ENCODE assay signal across 12 cellular contexts in the genomic region with DNA sequence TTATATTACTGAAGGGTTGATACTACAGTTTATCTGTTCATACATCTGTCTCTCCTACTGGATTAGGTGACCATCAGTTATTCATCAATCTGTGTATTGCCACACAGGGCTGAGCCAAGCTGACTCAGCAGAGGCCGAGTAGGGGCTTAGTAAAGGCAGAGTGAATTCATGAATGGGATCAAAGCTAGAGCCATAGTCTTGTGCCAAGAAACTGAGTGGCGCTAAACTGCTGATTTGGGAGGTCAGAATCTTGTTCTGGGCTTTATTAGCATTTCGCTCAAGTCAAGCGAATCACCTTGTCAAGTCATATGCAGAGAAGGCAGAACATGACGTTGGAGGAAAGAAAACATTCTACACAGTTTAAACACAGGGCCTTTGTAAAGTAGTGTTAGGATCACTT. TPM values are rescaled to one million over a fixed set of nuclear protein-coding genes. Genes with fewer than 3 reads are reported as not detected.
A peak's percentile ranks its signal among the peaks of the same experiment; 100 is the strongest.
DNase-seq lines count a peak whose midpoint lies in the region; ATAC-seq and TF ChIP-seq lines count a peak whose summit lies in the region.
"Had no signal": no experiment of that assay in that cellular context is flagged by ENCODE, and none has a peak within 500 bp of the region (broad histone marks: within the 10 kb centered on the region; RNA-seq: fewer than 3 reads in every experiment).

No MANE protein-coding gene starts in this region.

- ATAC-seq in left ventricle myocardium superior = peak; percentile 39
- ATAC-seq in CD8-positive, alpha-beta T cell = no peak
- ATAC-seq: activated CD8-positive, alpha-beta T cell treated with anti-CD3 and anti-CD28 coated beads, Interleukin-2, amount 10 ng/mL, durations not matched to agents 7 days and 5 days had no signal

- H3K4me1 Mint-ChIP-seq in CD8-positive, alpha-beta T cell (ENCODE audit: low read depth) = no peaks in the 10 kb centered on the region

- H3K9ac ChIP-seq in MM.1S (ENCODE audit: low read length) = no peak overlapping the region

- TF ChIP-seq POLR2A in stomach (IDR thresholded peaks at IDR 0.05) = no peak

- no peak overlapping the region for H3K27ac Mint-ChIP-seq in CD8-positive, alpha-beta T cell
- H3K27ac Mint-ChIP-seq: activated CD8-positive, alpha-beta T cell treated with anti-CD3 and anti-CD28 coated beads, Interleukin-2, amount 10 ng/mL, durations not matched to agents 7 days and 5 days had no signal

- H3K79me2 ChIP-seq in MM.1S (ENCODE audit: low read length) = peaks cover 30% of the 10 kb centered on the region

- H3K9me3 ChIP-seq in left ventricle myocardium inferior (replicated peaks) (no peaks in the 10 kb centered on the region), MM.1S (replicated peaks; ENCODE audit: insufficient read depth, low read length) (no peaks in the 10 kb centered on the region), stomach (no peaks in the 10 kb centered on the region)
- H3K9me3 ChIP-seq in CD8-positive, alpha-beta T cell (ENCODE audit: low read length) = no peaks in the 10 kb centered on the region
- H3K9me3 ChIP-seq: tibial artery had no signal

- H3F3A ChIP-seq in MM.1S (ENCODE audit: insufficient read depth, low read length) = no peaks in the 10 kb centered on the region

- POLR2A ChIA-PET in CD8-positive, alpha-beta T cell (lab: Charles Lee) = no interaction called here

- no peak for TF ChIP-seq EP300 in stomach (IDR thresholded peaks at IDR 0.05)

- H3K36me3 Mint-ChIP-seq in CD8-positive, alpha-beta T cell = no peaks in the 10 kb centered on the region

- no peak for TF ChIP-seq CTCF in left ventricle myocardium inferior (IDR thresholded peaks at IDR 0.05; ENCODE audit: borderline replicate concordance)
- no peak for TF ChIP-seq CTCF in CD8-positive, alpha-beta T cell (IDR thresholded peaks at IDR 0.05)
- TF ChIP-seq CTCF in MM.1S (IDR thresholded peaks at IDR 0.05; ENCODE audit: low read length) = no peak
- no peak for TF ChIP-seq CTCF in stomach (IDR thresholded peaks at IDR 0.05)

- H3K9me3 Mint-ChIP-seq in CD8-positive, alpha-beta T cell = no peaks in the 10 kb centered on the region

- H3K27ac ChIP-seq in left ventricle myocardium inferior (replicated peaks) = no peak overlapping the region
- H3K27ac ChIP-seq in epithelial cell of prostate = peak overlapping the region; percentile 0
- H3K27ac ChIP-seq in CD8-positive, alpha-beta T cell (ENCODE audit: low read depth, low read length) = no peak overlapping the region
- no peak overlapping the region for H3K27ac ChIP-seq in MM.1S (ENCODE audit: low read length)
- no peak overlapping the region for H3K27ac ChIP-seq in stomach
- H3K27ac ChIP-seq: tibial artery had no signal

- DNase-seq in left ventricle myocardium superior (no peak), left ventricle myocardium inferior (no peak), epithelial cell of prostate (ENCODE audit: low read depth, low spot score) (no peak), left kidney (ENCODE audit: low read depth, low spot score) (peak; percentile 35), NCI-H1105 (lab: John Stamatoyannopoulos, UW) (no peak), MM.1S (no peak), stomach (no peak)
- no peak for DNase-seq in CD8-positive, alpha-beta T cell
- DNase-seq: activated CD8-positive, alpha-beta T cell treated with anti-CD3 and anti-CD28 coated beads, Interleukin-2, amount 10 ng/mL, durations not matched to agents 7 days and 5 days; NCI-H2171 treated with DMSO at 0.1 percent for 48 hours; PC-9; tibial artery had no signal

- H3K4me2 ChIP-seq in MM.1S (ENCODE audit: low read depth, low read length) = no peak overlapping the region
- H3K4me2 ChIP-seq: PC-9 had no signal

- H4K20me1 ChIP-seq in MM.1S (ENCODE audit: insufficient read depth, low read length) = no peaks in the 10 kb centered on the region

- H3K4me3 Mint-ChIP-seq in CD8-positive, alpha-beta T cell = no peak overlapping the region
- H3K4me3 Mint-ChIP-seq: activated CD8-positive, alpha-beta T cell treated with anti-CD3 and anti-CD28 coated beads, Interleukin-2, amount 10 ng/mL, durations not matched to agents 7 days and 5 days had no signal

- 37 to 53% (median 45%) methylated on average over 5 of the region's 5 CpGs for WGBS in stomach, 5 donors

- H3K27me3 ChIP-seq in left ventricle myocardium inferior (ENCODE audit: low read depth) = no peaks in the 10 kb centered on the region
- H3K27me3 ChIP-seq in CD8-positive, alpha-beta T cell (ENCODE audit: insufficient read depth, low read length) = no peaks in the 10 kb centered on the region
- H3K27me3 ChIP-seq in MM.1S (replicated peaks; ENCODE audit: insufficient read depth, low read length) = no peaks in the 10 kb centered on the region
- no peaks in the 10 kb centered on the region for H3K27me3 ChIP-seq in stomach
- H3K27me3 ChIP-seq: tibial artery had no signal

- H3K9me2 ChIP-seq in MM.1S (replicated peaks; ENCODE audit: insufficient read depth, low read length) = no peaks in the 10 kb centered on the region

- H2AFZ ChIP-seq in MM.1S (ENCODE audit: low read length) = no peak overlapping the region
- H2AFZ ChIP-seq: PC-9 had no signal

- CTCF ChIA-PET in CD8-positive, alpha-beta T cell (lab: Charles Lee) = no interaction called here

- H3K4me1 ChIP-seq in left ventricle myocardium inferior = peaks cover 18% of the 10 kb centered on the region
- H3K4me1 ChIP-seq in CD8-positive, alpha-beta T cell (ENCODE audit: insufficient read depth, low read length) = no peaks in the 10 kb centered on the region
- no peaks in the 10 kb centered on the region for H3K4me1 ChIP-seq in MM.1S (ENCODE audit: low read length)
- peaks cover 0 to 18% (median 8%) of the 10 kb centered on the region in 4 donors for H3K4me1 ChIP-seq in stomach

- no peaks in the 10 kb centered on the region for H3K27me3 Mint-ChIP-seq in CD8-positive, alpha-beta T cell (ENCODE audit: low read depth)

- H3K36me3 ChIP-seq in left ventricle myocardium inferior = peaks cover 22% of the 10 kb centered on the region
- no peaks in the 10 kb centered on the region for H3K36me3 ChIP-seq in CD8-positive, alpha-beta T cell (ENCODE audit: insufficient read depth, low read length)
- H3K36me3 ChIP-seq in MM.1S (replicated peaks; ENCODE audit: insufficient read depth, low read length) = no peaks in the 10 kb centered on the region
- peaks cover 12 to 21% (median 19%) of the 10 kb centered on the region in 4 donors for H3K36me3 ChIP-seq in stomach

- intact Hi-C loops in left ventricle myocardium superior (cut with micrococcal nuclease) = no loop called here
- intact Hi-C loops in left ventricle myocardium inferior (cut with micrococcal nuclease) = no loop called here
- intact Hi-C loops in CD8-positive, alpha-beta T cell (cut with DNase I, micrococcal nuclease) = no loop called here
- intact Hi-C loops in stomach (cut with DNase I; ENCODE audit: low total_unique reads) = no loop called here

- H3K4me3 ChIP-seq in left ventricle myocardium inferior (no peak overlapping the region), MM.1S (ENCODE audit: low read length) (no peak overlapping the region), stomach (no peak overlapping the region)
- no peak overlapping the region for H3K4me3 ChIP-seq in CD8-positive, alpha-beta T cell (ENCODE audit: low read depth, low read length)
- H3K4me3 ChIP-seq: PC-9, tibial artery had no signal

RNA-seq across cellular contexts. Expression of a gene that starts 34.1 kb away (rescaled TPM):
- total RNA-seq in left ventricle myocardium superior (23.2 TPM), left ventricle myocardium inferior (20.2 TPM), stomach (10 to 100 TPM in 4 of 5 donors, 1 to 10 TPM in 1; 7.5 to 56.7 (median 20.3) TPM)
- total RNA-seq in CD8-positive, alpha-beta T cell = 1 to 10 TPM in 1 of 2 experiments, under 1 TPM in 1; 0.90 to 1.2 TPM
- 10 to 100 TPM in 1 of 3 donors, 1 to 10 TPM in 2; 4.4 to 11.8 (median 4.5) TPM for polyA plus RNA-seq in stomach
